Comparison of ENCODE assay signal across 12 cellular contexts in genomic region chr17:38743556-38744171, GRCh38. TPM values are rescaled to one million over a fixed set of nuclear protein-coding genes. Genes with fewer than 3 reads are reported as not detected.
DNase-seq lines count a peak whose midpoint lies in the region; ATAC-seq, FAIRE-seq and TF ChIP-seq lines count a peak whose summit lies in the region.
"Had no signal": no experiment of that assay in that cellular context is flagged by ENCODE, and none has a peak within 500 bp of the region (broad histone marks: within the 10 kb centered on the region; RNA-seq: fewer than 3 reads in every experiment).

No MANE protein-coding gene starts in this region.

- H3K79me2 ChIP-seq in hepatocyte: peaks cover 92% of the 10 kb centered on the region

- TF ChIP-seq CTCF in MCF 10A (IDR thresholded peaks at IDR 0.05; ENCODE audit: unreplicated experiment): no peak
- no peak for TF ChIP-seq CTCF in hepatocyte (IDR thresholded peaks at IDR 0.05; ENCODE audit: poor library complexity)
- TF ChIP-seq CTCF in thyroid gland (IDR thresholded peaks at IDR 0.05): no peak
- no peak for TF ChIP-seq CTCF in D721Med (IDR thresholded peaks at IDR 0.05; ENCODE audit: insufficient read depth, missing control alignments)

- ATAC-seq in HG02973 (IDR thresholded peaks at IDR 0.05; ENCODE audit: unreplicated experiment): no peak
- no peak for ATAC-seq in GM19035 (IDR thresholded peaks at IDR 0.05; ENCODE audit: unreplicated experiment)
- ATAC-seq: gastrocnemius medialis had no signal

- 47% methylated on average over 4 of the region's 4 CpGs for WGBS in hepatocyte (ENCODE audit: low lambda C conversion rate, missing lambda C conversion rate)
- WGBS in thyroid gland, 2 donors: 29% methylated on average over 4 of the region's 4 CpGs

- CTCF ChIA-PET in MCF 10A (lab: Yijun Ruan, JAX): interaction anchor here (0.6 to 5.4 kb wide), 5 partner anchors 9 to 395 kb away, joined by 3 to 45 read pairs (median 4); partner anchors contain the start of gene CISD3

- intact Hi-C loops in MCF 10A (cut with micrococcal nuclease) (no loop called here), thyroid gland (cut with DNase I) (no loop called here)

- H4K20me1 ChIP-seq in hepatocyte (ENCODE audit: insufficient read depth, poor library complexity, severe bottlenecking): peaks cover 63% of the 10 kb centered on the region

- in situ Hi-C loops in T47D (cut with HindIII; ENCODE audit: low pct_unique_long_range_greater_than_20kb, low sequenced_read_pairs): no loop called here

- no peak for FAIRE-seq in D721Med (lab: Jason Lieb, UNC)

- H2AFZ ChIP-seq in hepatocyte: no peak overlapping the region

- no peak overlapping the region for H3K4me3 Mint-ChIP-seq in MCF 10A (ENCODE audit: unreplicated experiment)

- DNase-seq in T47D (ENCODE audit: low read depth in 1 of 2, low spot score in 1 of 2) (peak; percentile 65 to 79), MCF 10A (ENCODE audit: unreplicated experiment) (no peak), NCI-H2171 treated with DMSO at 0.1 percent for 48 hours (lab: John Stamatoyannopoulos, UW) (peak; percentile 85), hepatocyte (ENCODE audit: low spot score) (peak; percentile 22), thyroid gland (peak; percentile 53 to 69), D721Med (ENCODE audit: insufficient read length, low spot score) (no peak)
- DNase-seq: dorsolateral prefrontal cortex, gastrocnemius medialis had no signal

- H3K27me3 Mint-ChIP-seq in MCF 10A (ENCODE audit: insufficient read depth, unreplicated experiment): no peaks in the 10 kb centered on the region

- H3K27ac Mint-ChIP-seq in MCF 10A (ENCODE audit: low read depth, unreplicated experiment): no peak overlapping the region

- H3K36me3 Mint-ChIP-seq in MCF 10A (ENCODE audit: insufficient read depth, unreplicated experiment): peaks cover 29% of the 10 kb centered on the region

- H3K9me3 Mint-ChIP-seq in MCF 10A (ENCODE audit: unreplicated experiment): no peaks in the 10 kb centered on the region

- H3K4me1 ChIP-seq in hepatocyte (ENCODE audit: insufficient read depth) (peaks cover 44% of the 10 kb centered on the region), thyroid gland (peaks cover 41 to 55% of the 10 kb centered on the region in 2 donors)

- H3K27ac ChIP-seq in hepatocyte (peak overlapping the region; percentile 85), thyroid gland (peak overlapping the region in 1 of 3 donors; percentile 6)

- H3K4me3 ChIP-seq in hepatocyte (no peak overlapping the region), thyroid gland (replicated peaks in 1 of 3) (no peak overlapping the region)
- H3K4me3 ChIP-seq: gastrocnemius medialis, HAP-1, thoracic aorta had no signal

- H3K36me3 ChIP-seq in hepatocyte (replicated peaks; ENCODE audit: insufficient read depth, low read depth) (no peaks in the 10 kb centered on the region), thyroid gland (peaks cover 0 to 5% of the 10 kb centered on the region in 2 donors)
- H3K36me3 ChIP-seq: gastrocnemius medialis had no signal

- TF ChIP-seq POLR2A in thyroid gland (IDR thresholded peaks at IDR 0.05): no peak

- peak overlapping the region; percentile 69 for H3K4me2 ChIP-seq in hepatocyte

- H3K9me3 ChIP-seq in hepatocyte (ENCODE audit: low read depth) (no peaks in the 10 kb centered on the region), thyroid gland (no peaks in the 10 kb centered on the region)
- H3K9me3 ChIP-seq: gastrocnemius medialis, HAP-1, thoracic aorta had no signal

- no TSS peak for BruUV-seq in MCF 10A (replicated peaks; lab: Mats Ljungman, UMichigan)

- POLR2A ChIA-PET in MCF 10A (lab: Yijun Ruan, JAX): interaction anchor here (0.6 to 1.7 kb wide), 4 partner anchors 8 to 177 kb away, joined by 3 read pairs; no protein-coding TSS in a partner anchor

- no peaks in the 10 kb centered on the region for H3K9me2 ChIP-seq in hepatocyte (replicated peaks; ENCODE audit: insufficient read depth)

- no peaks in the 10 kb centered on the region for H3K27me3 ChIP-seq in hepatocyte
- H3K27me3 ChIP-seq in thyroid gland: no peaks in the 10 kb centered on the region
- H3K27me3 ChIP-seq: dorsolateral prefrontal cortex had no signal

- peaks cover 36% of the 10 kb centered on the region for H3K4me1 Mint-ChIP-seq in MCF 10A (ENCODE audit: insufficient read depth, unreplicated experiment)

RNA-seq across cellular contexts. Expression of gene PCGF2, which starts 4.5 kb away (rescaled TPM):
- total RNA-seq in MCF 10A (2022) (32.6 and 39.5 TPM in 2 replicates), hepatocyte (7.2 and 8.7 TPM in 2 replicates), thyroid gland (10 to 100 TPM in 2 of 4 donors, 1 to 10 TPM in 2; 8.5 to 13.5 (median 10.9) TPM)
- polyA plus RNA-seq in hepatocyte: 11.0 and 13.0 TPM in 2 replicates

RNA-seq across cellular contexts. Expression of gene PSMB3, which starts 8.9 kb away (rescaled TPM):
- total RNA-seq in MCF 10A (2022) (124 and 145 TPM in 2 replicates), hepatocyte (127 and 166 TPM in 2 replicates), thyroid gland (100 to 1,000 TPM; 135 to 256 (median 222) TPM)
- polyA plus RNA-seq in hepatocyte: 252 and 275 TPM in 2 replicates

RNA-seq across cellular contexts. Expression of gene CISD3, which starts 13.5 kb away (rescaled TPM):
- total RNA-seq in MCF 10A (2022) (36.8 and 42.0 TPM in 2 replicates), hepatocyte (4.9 and 5.0 TPM in 2 replicates), thyroid gland (10 to 100 TPM; 12.4 to 29.0 (median 18.2) TPM)
- 37.0 and 41.6 TPM in 2 replicates for polyA plus RNA-seq in hepatocyte

RNA-seq across cellular contexts. Expression of gene MLLT6, which starts 38.6 kb away (rescaled TPM):
- total RNA-seq in MCF 10A (2022) (59.6 and 65.3 TPM in 2 replicates), hepatocyte (27.5 and 31.2 TPM in 2 replicates), thyroid gland (100 to 1,000 TPM; 111 to 192 (median 115) TPM)
- polyA plus RNA-seq in hepatocyte: 10.6 and 11.0 TPM in 2 replicates

RNA-seq across cellular contexts. Expression of gene PIP4K2B, which starts 55.7 kb away (rescaled TPM):
- total RNA-seq in MCF 10A (2022): 25.9 and 27.4 TPM in 2 replicates
- 39.3 and 46.8 TPM in 2 replicates for total RNA-seq in hepatocyte
- 8.2 and 11.1 TPM in 2 replicates for polyA plus RNA-seq in hepatocyte
- total RNA-seq in thyroid gland: 10 to 100 TPM; 40.8 to 48.6 (median 43.8) TPM

Comparison
In these comparisons a context has a peak if more than half of its experiments do, and no peak if none do; other contexts are left out.
1. DNase-seq: peak in T47D (2 of 2), NCI-H2171 treated with DMSO at 0.1 percent for 48 hours (single experiment), hepatocyte (single experiment) and thyroid gland (2 of 2); none in MCF 10A (single experiment) and D721Med (single experiment).